Comparison of ENCODE assay signal across 15 cellular contexts in genomic region chr16:314351-314750, GRCh38. TPM values are rescaled to one million over a fixed set of nuclear protein-coding genes. Genes with fewer than 3 reads are reported as not detected.
DNase-seq lines count a peak whose midpoint lies in the region; ATAC-seq and TF ChIP-seq lines count a peak whose summit lies in the region.
"Had no signal": no experiment of that assay in that cellular context is flagged by ENCODE, and none has a peak within 500 bp of the region (broad histone marks: within the 10 kb centered on the region; RNA-seq: fewer than 3 reads in every experiment).

No MANE protein-coding gene starts in this region.

- H2AFZ ChIP-seq in osteoblast (ENCODE audit: low read length) = no peak overlapping the region

- peaks cover 11% of the 10 kb centered on the region for H3K36me3 ChIP-seq in osteoblast (ENCODE audit: insufficient read depth, low read length)

- POLR2A ChIA-PET in RWPE1 (lab: Yijun Ruan, JAX; ENCODE audit: low non-redundant PET) = no interaction called here

- TF ChIP-seq CTCF in RWPE1 (conservative IDR thresholded peaks at IDR 0.05; ENCODE audit: low read depth) = no peak
- TF ChIP-seq CTCF in dorsolateral prefrontal cortex (IDR thresholded peaks at IDR 0.05 in 54 of 56, conservative IDR thresholded peaks at IDR 0.05 in 2 of 56; ENCODE audit: low read depth in 1 of 56, partially characterized antibody in 56 of 56) = no peak
- TF ChIP-seq CTCF in osteoblast (IDR thresholded peaks at IDR 0.05; ENCODE audit: extremely low read depth, low read depth, low read length) = no peak

- H3K4me1 ChIP-seq in osteoblast (ENCODE audit: insufficient read depth, low read length) = no peaks in the 10 kb centered on the region
- H3K4me1 ChIP-seq: Caco-2, HAP-1 had no signal

- peak; percentile 30 for DNase-seq in NCI-H1092 (lab: John Stamatoyannopoulos, UW)
- no peak for DNase-seq in NCI-H1092 treated with DMSO at 0.1 percent for 48 hours (lab: John Stamatoyannopoulos, UW)
- DNase-seq in RWPE1 (ENCODE audit: low spot score) = no peak
- DNase-seq in dorsolateral prefrontal cortex = peak in 1 of 10 donors; percentile 69
- DNase-seq in osteoblast (ENCODE audit: insufficient read length, low spot score, missing footprints) = peak; percentile 74
- DNase-seq in left lobe of liver (ENCODE audit: low spot score) = no peak
- no peak for DNase-seq in HuH-7.5 (ENCODE audit: low spot score)
- DNase-seq: 8988T; AML-193; Caco-2; CD8-positive, alpha-beta memory T cell had no signal

- H3K9me3 ChIP-seq in osteoblast (ENCODE audit: low read depth, low read length) = no peaks in the 10 kb centered on the region
- H3K9me3 ChIP-seq: BLaER1, Caco-2, HAP-1 had no signal

- ATAC-seq in left lobe of liver = no peak
- ATAC-seq: GM12878 had no signal

- intact Hi-C loops in dorsolateral prefrontal cortex (cut with DNase I) = no loop called here

- CTCF ChIA-PET in RWPE1 (lab: Yijun Ruan, JAX) = no interaction called here

- H3K27ac ChIP-seq in RWPE1 (peak overlapping the region; percentile 10; the same call in 1 of the 2 replicates), dorsolateral prefrontal cortex (peak overlapping the region in 32 of 59 donors; percentile 6 to 70 (median 41)), osteoblast (ENCODE audit: low read depth, low read length) (no peak overlapping the region)
- H3K27ac ChIP-seq: BLaER1 had no signal

- no peak overlapping the region for H3K4me2 ChIP-seq in osteoblast (ENCODE audit: insufficient read depth, low read length)
- H3K4me2 ChIP-seq: BLaER1 had no signal

- H4K20me1 ChIP-seq in osteoblast (ENCODE audit: insufficient read depth, low read length) = peaks cover 46% of the 10 kb centered on the region

- peaks cover 54% of the 10 kb centered on the region for H3K79me2 ChIP-seq in osteoblast (ENCODE audit: insufficient read depth, low read length)

- no peaks in the 10 kb centered on the region for H3K27me3 ChIP-seq in dorsolateral prefrontal cortex
- no peaks in the 10 kb centered on the region for H3K27me3 ChIP-seq in osteoblast (ENCODE audit: insufficient read depth, low read length)
- H3K27me3 ChIP-seq: BLaER1 had no signal

- H3K4me3 ChIP-seq in dorsolateral prefrontal cortex (no peak overlapping the region), osteoblast (ENCODE audit: insufficient read depth, low read length) (no peak overlapping the region)
- H3K4me3 ChIP-seq: BLaER1, GM12878, HAP-1 had no signal

RNA-seq across cellular contexts. Expression of gene PDIA2, which starts 31.4 kb away (rescaled TPM):
- total RNA-seq in dorsolateral prefrontal cortex (100 to 1,000 TPM in 4 of 120 experiments, 10 to 100 TPM in 116; 26.8 to 130 (median 56.6) TPM), osteoblast (not detected in 2 replicates), left lobe of liver (0.23 TPM)
- total RNA-seq: CD8-positive, alpha-beta memory T cell had no signal

RNA-seq across cellular contexts. Expression of gene ARHGDIG, which starts 34.0 kb away (rescaled TPM):
- 100 to 1,000 TPM in 114 of 120 experiments, 10 to 100 TPM in 6; 59.2 to 224 (median 146) TPM for total RNA-seq in dorsolateral prefrontal cortex
- total RNA-seq in osteoblast = not detected in 2 replicates
- 0.70 TPM for total RNA-seq in left lobe of liver
- total RNA-seq: CD8-positive, alpha-beta memory T cell; Daoy; GM12878 had no signal

RNA-seq across cellular contexts. Expression of gene AXIN1, which starts 38.2 kb away (rescaled TPM):
- total RNA-seq in dorsolateral prefrontal cortex (10 to 100 TPM; 13.3 to 34.4 (median 19.8) TPM), osteoblast (21.5 and 21.7 TPM in 2 replicates), left lobe of liver (8.5 TPM)

RNA-seq across cellular contexts. Expression of gene RGS11, which starts 38.6 kb away (rescaled TPM):
- total RNA-seq in dorsolateral prefrontal cortex (100 to 1,000 TPM in 11 of 120 experiments, 10 to 100 TPM in 109; 36.1 to 127 (median 67.0) TPM), osteoblast (0.36 and 0.59 TPM in 2 replicates), left lobe of liver (0.70 TPM)
- total RNA-seq: GM12878 had no signal

RNA-seq across cellular contexts. Expression of gene MRPL28, which starts 56.0 kb away (rescaled TPM):
- total RNA-seq in dorsolateral prefrontal cortex (10 to 100 TPM; 38.3 to 94.6 (median 65.9) TPM), osteoblast (50.7 and 55.4 TPM in 2 replicates), left lobe of liver (36.1 TPM)

Comparison
In these comparisons a context has a peak if more than half of its experiments do, and no peak if none do; other contexts are left out.
1. DNase-seq: peak in NCI-H1092 (single experiment) and osteoblast (single experiment); none in NCI-H1092 treated with DMSO at 0.1 percent for 48 hours (single experiment), RWPE1 (single experiment), left lobe of liver (single experiment) and HuH-7.5 (single experiment).
2. RNA of gene PDIA2, which starts 31.4 kb away (total RNA-seq): 26.8 to 130 TPM in dorsolateral prefrontal cortex; 0.23 TPM in left lobe of liver (single experiment) and not detected in osteoblast; every median in the first group is over 10 times any median in the second.
3. RNA of gene ARHGDIG, which starts 34.0 kb away (total RNA-seq): 59.2 to 224 TPM in dorsolateral prefrontal cortex; 0.70 TPM in left lobe of liver (single experiment) and not detected in osteoblast; every median in the first group is over 10 times any median in the second.